28 cellular contexts compared by ENCODE assay signal in genomic region chr10:81426722-81427121, GRCh38.
"Had no signal": no experiment of that assay in that cellular context is flagged by ENCODE, and none has a peak within 500 bp of the region (broad histone marks: within the 10 kb centered on the region; RNA-seq: fewer than 3 reads in every experiment).

No MANE protein-coding gene starts in this region.

- H3K27me3 Mint-ChIP-seq: dendritic cell treated with granulocyte-macrophage colony-stimulating factor and Interleukin-4, amounts not matched to agents 40 ng/mL and 50 ng/mL, for 4 days; effector memory CD8-positive, alpha-beta T cell had no signal

- DNase-seq: colonic mucosa; cortex of kidney; dermis blood vessel endothelial cell; dorsolateral prefrontal cortex; effector CD4-positive, alpha-beta T cell; effector CD8-positive, alpha-beta T cell; effector memory CD4-positive, alpha-beta T cell; effector memory CD8-positive, alpha-beta T cell; endodermal cell; erythroblast; esophagus squamous epithelium; foreskin fibroblast; foreskin keratinocyte; foreskin melanocyte; gastrocnemius medialis; glutamatergic neuron; head of caudate nucleus; heart left ventricle; heart right ventricle had no signal

- H3K4me1 Mint-ChIP-seq: endodermal cell had no signal

- H3K4me3 ChIP-seq: colonic mucosa, coronary artery, dorsolateral prefrontal cortex, esophagus muscularis mucosa, esophagus squamous epithelium, gastrocnemius medialis, gastroesophageal sphincter, heart left ventricle, heart right ventricle had no signal

- H3K9me3 ChIP-seq: colonic mucosa, esophagus muscularis mucosa, esophagus squamous epithelium, gastrocnemius medialis, gastroesophageal sphincter had no signal

- H3K27ac ChIP-seq: colonic mucosa, coronary artery, dorsolateral prefrontal cortex, epithelial cell of prostate, esophagus muscularis mucosa, esophagus squamous epithelium, foreskin keratinocyte, gastrocnemius medialis, gastroesophageal sphincter, heart left ventricle, heart right ventricle had no signal

- H3K36me3 ChIP-seq: colonic mucosa, esophagus muscularis mucosa, esophagus squamous epithelium, gastrocnemius medialis, gastroesophageal sphincter, heart left ventricle, heart right ventricle had no signal

- FAIRE-seq: colon, endometrium, endothelial cell of umbilical vein had no signal

- H3K4me3 Mint-ChIP-seq: dendritic cell treated with granulocyte-macrophage colony-stimulating factor and Interleukin-4, amounts not matched to agents 40 ng/mL and 50 ng/mL, for 4 days; effector memory CD8-positive, alpha-beta T cell; endodermal cell had no signal

- H3K4me1 ChIP-seq: colonic mucosa, esophagus muscularis mucosa, esophagus squamous epithelium, foreskin keratinocyte, gastrocnemius medialis, gastroesophageal sphincter, heart left ventricle, heart right ventricle had no signal

- ATAC-seq: effector memory CD8-positive, alpha-beta T cell; esophagus mucosa; foreskin keratinocyte; gastrocnemius medialis; gastroesophageal sphincter; heart left ventricle; heart right ventricle had no signal

- H3K27ac Mint-ChIP-seq: dendritic cell treated with granulocyte-macrophage colony-stimulating factor and Interleukin-4, amounts not matched to agents 40 ng/mL and 50 ng/mL, for 4 days; effector memory CD8-positive, alpha-beta T cell; endodermal cell had no signal
